Comparison of ENCODE assay signal across 9 cellular contexts in the genomic region with DNA sequence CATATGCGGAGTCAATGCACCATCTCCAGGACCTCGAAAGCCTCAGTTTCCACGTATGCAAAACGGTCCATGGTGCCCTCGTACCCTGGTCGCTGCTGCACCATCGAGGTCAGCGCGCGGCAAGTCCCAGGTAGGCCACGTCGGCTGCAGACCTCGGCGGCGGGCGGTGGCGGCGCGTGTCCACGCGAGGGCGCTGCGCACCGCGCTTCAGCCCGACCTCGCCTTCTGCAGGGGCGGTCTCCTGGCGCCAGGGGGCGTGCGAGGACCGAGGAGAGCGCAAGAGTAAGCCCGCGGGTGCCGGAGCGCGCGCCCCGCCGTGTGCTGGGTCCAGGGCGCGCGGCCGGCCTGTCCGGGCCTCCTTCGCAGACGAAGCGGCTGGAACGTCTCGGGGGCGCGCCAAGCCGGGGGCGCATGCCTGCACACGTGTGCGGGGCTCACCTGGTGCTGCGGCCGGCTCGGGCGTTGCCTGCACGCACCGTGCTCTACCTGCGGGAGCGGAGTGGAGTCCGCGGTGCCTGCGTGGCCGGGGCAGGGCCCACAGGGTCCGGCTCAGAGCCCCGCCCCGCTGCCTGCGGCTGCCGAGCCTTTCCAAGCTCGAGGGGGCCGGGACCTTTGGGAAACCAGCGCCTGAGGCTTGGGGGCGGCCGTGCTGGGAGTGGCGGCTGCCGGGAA. TPM values are rescaled to one million over a fixed set of nuclear protein-coding genes. Genes with fewer than 3 reads are reported as not detected.
A peak's percentile ranks its signal among the peaks of the same experiment; 100 is the strongest.
DNase-seq lines count a peak whose midpoint lies in the region; ATAC-seq, FAIRE-seq and TF ChIP-seq lines count a peak whose summit lies in the region.
"Had no signal": no experiment of that assay in that cellular context is flagged by ENCODE, and none has a peak within 500 bp of the region (broad histone marks: within the 10 kb centered on the region; RNA-seq: fewer than 3 reads in every experiment).

No MANE protein-coding gene starts in this region.

- DNase-seq in D721Med (ENCODE audit: insufficient read length, low spot score) (peak; percentile 63), HTR-8/SVneo (ENCODE audit: insufficient read length, low spot score) (peak; percentile 48), RWPE1 (ENCODE audit: low spot score) (peak; percentile 89), activated gamma-delta T cell treated with Interleukin-2 at 50 U/mL for 16 hours (peak; percentile 88)

- H3K4me3 ChIP-seq in gastroesophageal sphincter (peak overlapping the region; percentile 33 to 68), neutrophil (ENCODE audit: low read depth in 1 of 2, low read length in 1 of 2) (peak overlapping the region; percentile 18 to 61), stomach smooth muscle (ENCODE audit: low read length in 2 of 2) (peak overlapping the region; percentile 46 to 79)

- H3K36me3 ChIP-seq in gastroesophageal sphincter (peaks cover 0 to 29% of the 10 kb centered on the region in 2 donors), neutrophil (no peaks in the 10 kb centered on the region), stomach smooth muscle (ENCODE audit: control insufficient read depth in 2 of 2, insufficient read depth in 2 of 2, low read length in 2 of 2) (peaks cover 8 to 9% of the 10 kb centered on the region in 2 donors)

- ATAC-seq in GM21381 (IDR thresholded peaks at IDR 0.05; ENCODE audit: unreplicated experiment) (peak; percentile 92), gastroesophageal sphincter (peak; percentile 90)

- TF ChIP-seq EP300 in gastroesophageal sphincter (IDR thresholded peaks at IDR 0.05), result no peak

- no CpG with 5 or more reads among the region's 81 CpGs for WGBS in gastroesophageal sphincter (ENCODE audit: low coverage in 1 of 2), 2 donors

- TF ChIP-seq CTCF in D721Med (IDR thresholded peaks at IDR 0.05; ENCODE audit: insufficient read depth, missing control alignments) (peak; percentile 99), RWPE1 (conservative IDR thresholded peaks at IDR 0.05; ENCODE audit: low read depth) (peak; percentile 99), gastroesophageal sphincter (IDR thresholded peaks at IDR 0.05) (peak in 3 of 4 experiments; percentile 99 to 100 (median 99)), neutrophil (IDR thresholded peaks at IDR 0.05) (peak; percentile 98)

- peak overlapping the region in 1 of 2 donors; percentile 42 for H3K9ac ChIP-seq in stomach smooth muscle (ENCODE audit: low read length in 2 of 2)

- FAIRE-seq in D721Med (lab: Jason Lieb, UNC) (no peak), HTR-8/SVneo (lab: Jason Lieb, UNC) (peak; percentile 16)
- FAIRE-seq: islet of Langerhans had no signal

- TF ChIP-seq POLR2A in gastroesophageal sphincter (IDR thresholded peaks at IDR 0.05), result no peak

- H3K27me3 ChIP-seq in gastroesophageal sphincter (peaks cover 11% of the 10 kb centered on the region), neutrophil (peaks cover 36% of the 10 kb centered on the region), stomach smooth muscle (ENCODE audit: control insufficient read depth in 1 of 2, insufficient read depth in 2 of 2, low read length in 2 of 2) (peaks cover 5 to 7% of the 10 kb centered on the region in 2 donors)

- H3K4me1 ChIP-seq in gastroesophageal sphincter, result peaks cover 0 to 16% (median 5%) of the 10 kb centered on the region in 3 donors
- H3K4me1 ChIP-seq in neutrophil (ENCODE audit: control insufficient read depth in 1 of 2, insufficient read depth in 1 of 2, low read depth in 1 of 2, low read length in 1 of 2), result peaks cover 4 to 10% of the 10 kb centered on the region in 2 experiments
- peaks cover 12% of the 10 kb centered on the region for H3K4me1 ChIP-seq in stomach smooth muscle (ENCODE audit: control insufficient read depth, insufficient read depth, low read length)

- peak overlapping the region; percentile 82 for H3K27ac ChIP-seq in RWPE1
- peak overlapping the region in 1 of 4 donors; percentile 33 for H3K27ac ChIP-seq in gastroesophageal sphincter
- no peak overlapping the region for H3K27ac ChIP-seq in neutrophil
- H3K27ac ChIP-seq in stomach smooth muscle (ENCODE audit: low read length), result no peak overlapping the region

- CTCF ChIA-PET in RWPE1 (lab: Yijun Ruan, JAX), result interaction anchor here (0.6 to 1.1 kb wide), 11 partner anchors 8 to 1710 kb away, joined by 3 to 7 read pairs (median 3); no protein-coding TSS in a partner anchor

- H3K9me3 ChIP-seq in gastroesophageal sphincter, result no peaks in the 10 kb centered on the region
- H3K9me3 ChIP-seq in neutrophil, result no peaks in the 10 kb centered on the region
- no peaks in the 10 kb centered on the region for H3K9me3 ChIP-seq in stomach smooth muscle (ENCODE audit: control insufficient read depth in 2 of 2, low read length in 2 of 2)

- POLR2A ChIA-PET in RWPE1 (lab: Yijun Ruan, JAX; ENCODE audit: low non-redundant PET), result no interaction called here

RNA-seq across cellular contexts. Expression of a gene that starts 54.0 kb away (rescaled TPM):
- 100 to 1,000 TPM in 1 of 4 donors, 10 to 100 TPM in 3; 42.3 to 103 (median 48.6) TPM for total RNA-seq in gastroesophageal sphincter
